25 cellular contexts compared by ENCODE assay signal in the genomic region with DNA sequence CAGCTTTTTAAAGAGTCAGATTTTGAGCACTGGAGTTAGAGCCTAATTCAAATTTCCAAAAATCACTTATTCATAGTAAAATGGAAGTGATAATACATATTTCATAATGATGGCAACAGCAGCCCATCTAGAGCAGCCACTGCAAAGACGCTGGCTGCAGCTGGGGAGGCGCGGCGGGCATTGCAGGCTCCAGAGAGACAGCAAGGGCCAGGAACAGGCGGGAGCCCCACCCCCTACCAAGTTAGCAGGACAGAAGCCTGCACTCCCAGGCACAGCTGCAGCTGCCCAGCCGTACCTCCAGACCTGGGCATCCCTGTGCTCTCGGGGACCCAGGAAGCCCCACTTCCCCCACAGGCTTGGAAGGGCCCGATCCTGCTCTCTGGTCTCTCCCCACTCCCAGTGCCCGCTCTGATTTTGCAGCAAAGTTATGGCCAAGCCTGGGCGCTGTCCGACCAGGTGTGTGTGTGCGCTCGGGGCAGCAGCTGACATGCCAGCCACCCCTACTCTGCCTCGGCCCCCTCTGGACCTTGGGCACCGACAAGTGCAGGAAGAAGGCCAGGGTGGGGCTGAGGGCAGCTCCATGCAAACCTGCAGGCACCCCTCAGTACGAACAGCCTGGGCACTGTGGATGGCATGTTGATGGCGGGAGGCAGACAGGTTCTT.
DNase-seq lines count a peak whose midpoint lies in the region; ATAC-seq and TF ChIP-seq lines count a peak whose summit lies in the region.
"Had no signal": no experiment of that assay in that cellular context is flagged by ENCODE, and none has a peak within 500 bp of the region (broad histone marks: within the 10 kb centered on the region; RNA-seq: fewer than 3 reads in every experiment).

No MANE protein-coding gene starts in this region.

- peak overlapping the region; percentile 16 for H3K27ac ChIP-seq in RWPE1
- H3K27ac ChIP-seq in dorsolateral prefrontal cortex: peak overlapping the region in 35 of 59 donors; percentile 3 to 63 (median 40)
- H3K27ac ChIP-seq in osteoblast (ENCODE audit: low read depth, low read length): no peak overlapping the region
- H3K27ac ChIP-seq in stomach smooth muscle (ENCODE audit: low read length): no peak overlapping the region
- H3K27ac ChIP-seq: C4-2B had no signal

- DNase-seq in RWPE1 (ENCODE audit: low spot score) (no peak), dorsolateral prefrontal cortex (no peak), osteoblast (ENCODE audit: insufficient read length, low spot score, missing footprints) (no peak), NCI-H1436 (lab: John Stamatoyannopoulos, UW) (no peak), EL (no peak)
- DNase-seq: Caco-2; CD8-positive, alpha-beta T cell; DMS 273 treated with DMSO at 0.1 percent for 48 hours; DMS79; GF-D8; H7; Kasumi-1; MG63; NCI-H1105 treated with DMSO at 0.1 percent for 48 hours; NCI-H2029 treated with DMSO at 0.1 percent for 48 hours; NCI-H226; NCI-H510A; NCI-H69; SHP77 treated with DMSO at 0.1 percent for 48 hours; SW 1271 had no signal

- no peak overlapping the region for H2AFZ ChIP-seq in osteoblast (ENCODE audit: low read length)

- H3K79me2 ChIP-seq in osteoblast (ENCODE audit: insufficient read depth, low read length): peaks cover 86% of the 10 kb centered on the region

- H3K4me2 ChIP-seq in osteoblast (ENCODE audit: insufficient read depth, low read length): peak overlapping the region; percentile 35

- intact Hi-C loops in dorsolateral prefrontal cortex (cut with DNase I): no loop called here

- ATAC-seq in HG02840 (IDR thresholded peaks at IDR 0.05; ENCODE audit: low FRiP score, unreplicated experiment): no peak
- ATAC-seq: CD8-positive, alpha-beta T cell; K562; Panc1 had no signal

- H3K4me1 ChIP-seq in osteoblast (ENCODE audit: insufficient read depth, low read length) (no peaks in the 10 kb centered on the region), stomach smooth muscle (ENCODE audit: control insufficient read depth, insufficient read depth, low read length) (no peaks in the 10 kb centered on the region)
- H3K4me1 ChIP-seq: Caco-2 had no signal

- H3K9me3 ChIP-seq in osteoblast (ENCODE audit: low read depth, low read length) (no peaks in the 10 kb centered on the region), stomach smooth muscle (ENCODE audit: control insufficient read depth in 2 of 2, low read length in 2 of 2) (no peaks in the 10 kb centered on the region)
- H3K9me3 ChIP-seq: Caco-2 had no signal

- POLR2A ChIA-PET in RWPE1 (lab: Yijun Ruan, JAX; ENCODE audit: low non-redundant PET): no interaction called here

- peaks cover 49% of the 10 kb centered on the region for H4K20me1 ChIP-seq in osteoblast (ENCODE audit: insufficient read depth, low read length)

- CTCF ChIA-PET in RWPE1 (lab: Yijun Ruan, JAX): interaction anchor here (0.6 kb wide), 1 partner anchor 21 kb away, joined by 4 read pairs; no protein-coding TSS in a partner anchor

- peak overlapping the region in 1 of 2 donors; percentile 9 for H3K9ac ChIP-seq in stomach smooth muscle (ENCODE audit: low read length in 2 of 2)

- peak overlapping the region in 13 of 59 donors; percentile 0 to 30 (median 22) for H3K4me3 ChIP-seq in dorsolateral prefrontal cortex
- H3K4me3 ChIP-seq in osteoblast (ENCODE audit: insufficient read depth, low read length): no peak overlapping the region
- peak overlapping the region; percentile 22 to 30 for H3K4me3 ChIP-seq in stomach smooth muscle (ENCODE audit: low read length in 2 of 2)
- H3K4me3 ChIP-seq: K562, MG63 had no signal

- TF ChIP-seq CTCF in RWPE1 (conservative IDR thresholded peaks at IDR 0.05; ENCODE audit: low read depth) (no peak), dorsolateral prefrontal cortex (IDR thresholded peaks at IDR 0.05 in 54 of 56, conservative IDR thresholded peaks at IDR 0.05 in 2 of 56; ENCODE audit: low read depth in 1 of 56, partially characterized antibody in 56 of 56) (no peak), osteoblast (IDR thresholded peaks at IDR 0.05; ENCODE audit: extremely low read depth, low read depth, low read length) (no peak)

- no peaks in the 10 kb centered on the region for H3K27me3 ChIP-seq in dorsolateral prefrontal cortex
- H3K27me3 ChIP-seq in osteoblast (ENCODE audit: insufficient read depth, low read length): no peaks in the 10 kb centered on the region
- H3K27me3 ChIP-seq in stomach smooth muscle (ENCODE audit: control insufficient read depth in 1 of 2, insufficient read depth in 2 of 2, low read length in 2 of 2): no peaks in the 10 kb centered on the region
- H3K27me3 ChIP-seq: MG63 had no signal

- H3K36me3 ChIP-seq in osteoblast (ENCODE audit: insufficient read depth, low read length) (no peaks in the 10 kb centered on the region), stomach smooth muscle (ENCODE audit: control insufficient read depth in 2 of 2, insufficient read depth in 2 of 2, low read length in 2 of 2) (no peaks in the 10 kb centered on the region)

Comparison
In these comparisons a context has a peak if more than half of its experiments do, and no peak if none do; other contexts are left out.
1. H3K27ac ChIP-seq: peak in RWPE1 (single experiment) and dorsolateral prefrontal cortex (35 of 59); none in osteoblast (single experiment) and stomach smooth muscle (single experiment).